8 cellular contexts compared by ENCODE assay signal in genomic region chr7:43590862-43591550, GRCh38. TPM values are rescaled to one million over a fixed set of nuclear protein-coding genes. Genes with fewer than 3 reads are reported as not detected.
DNase-seq lines count a peak whose midpoint lies in the region; ATAC-seq lines count a peak whose summit lies in the region.

No MANE protein-coding gene starts in this region.

- H3K27me3 Mint-ChIP-seq in IgD-negative memory B cell: no peaks in the 10 kb centered on the region

- H3K27ac ChIP-seq in effector memory CD4-positive, alpha-beta T cell (ENCODE audit: insufficient read depth, low read length, poor library complexity, severe bottlenecking): peak overlapping the region; percentile 35
- no peak overlapping the region for H3K27ac ChIP-seq in right cardiac atrium (ENCODE audit: low read length)

- no peak overlapping the region for H3K4me3 ChIP-seq in effector memory CD4-positive, alpha-beta T cell (ENCODE audit: insufficient read depth, low read depth, low read length, poor library complexity, severe bottlenecking)
- no peak overlapping the region for H3K4me3 ChIP-seq in right cardiac atrium (ENCODE audit: low read length)

- H3K27ac Mint-ChIP-seq in IgD-negative memory B cell: peak overlapping the region; percentile 2 to 64 (median 5)

- peaks cover 66% of the 10 kb centered on the region for H3K4me1 ChIP-seq in effector memory CD4-positive, alpha-beta T cell (ENCODE audit: control insufficient read depth, insufficient read depth, low read length, poor library complexity, severe bottlenecking)
- no peaks in the 10 kb centered on the region for H3K4me1 ChIP-seq in right cardiac atrium (ENCODE audit: control insufficient read depth, insufficient read depth, low read length)

- DNase-seq in effector memory CD4-positive, alpha-beta T cell: no peak
- DNase-seq in right cardiac atrium (no peak), NK-92 (lab: John Stamatoyannopoulos, UW; ENCODE audit: unreplicated experiment) (no peak), left ventricle myocardium superior (no peak), COLO829 (ENCODE audit: low spot score) (no peak)

- no peaks in the 10 kb centered on the region for H3K27me3 ChIP-seq in effector memory CD4-positive, alpha-beta T cell (replicated peaks; ENCODE audit: control insufficient read depth, insufficient read depth, low read length, poor library complexity, severe bottlenecking)
- no peaks in the 10 kb centered on the region for H3K27me3 ChIP-seq in right cardiac atrium (ENCODE audit: control insufficient read depth, insufficient read depth)

- peak; percentile 53 for ATAC-seq in GM18499 (IDR thresholded peaks at IDR 0.05; ENCODE audit: insufficient read depth, unreplicated experiment)
- ATAC-seq in GM21528 (IDR thresholded peaks at IDR 0.05; ENCODE audit: low FRiP score, unreplicated experiment): peak; percentile 70
- ATAC-seq in right cardiac atrium: no peak
- ATAC-seq in left ventricle myocardium superior: no peak

- no peaks in the 10 kb centered on the region for H3K9me3 Mint-ChIP-seq in IgD-negative memory B cell

- H3K9me3 ChIP-seq in effector memory CD4-positive, alpha-beta T cell (ENCODE audit: control insufficient read depth, low read length): no peaks in the 10 kb centered on the region
- H3K9me3 ChIP-seq in right cardiac atrium (ENCODE audit: control insufficient read depth, low read length): no peaks in the 10 kb centered on the region

- WGBS in right cardiac atrium: 56% methylated on average over 2 of the region's 2 CpGs

- H3K36me3 ChIP-seq in effector memory CD4-positive, alpha-beta T cell (ENCODE audit: control insufficient read depth, insufficient read depth, low read length): peaks cover 3% of the 10 kb centered on the region

- peak overlapping the region; percentile 15 to 83 (median 48) for H3K4me3 Mint-ChIP-seq in IgD-negative memory B cell

- intact Hi-C loops in right cardiac atrium (cut with DNase I) (no loop called here), left ventricle myocardium superior (cut with micrococcal nuclease) (no loop called here)

- peaks cover 67 to 74% (median 73%) of the 10 kb centered on the region in 3 donors for H3K4me1 Mint-ChIP-seq in IgD-negative memory B cell

- H3K36me3 Mint-ChIP-seq in IgD-negative memory B cell: peaks cover 2% of the 10 kb centered on the region

RNA-seq across cellular contexts. Expression of gene STK17A, which starts 8.1 kb away (rescaled TPM):
- polyA plus RNA-seq in IgD-negative memory B cell: 175 TPM
- 10 to 100 TPM; 15.7 to 43.3 (median 35.0) TPM for total RNA-seq in right cardiac atrium
- polyA plus RNA-seq in right cardiac atrium: 22.1 TPM
- 26.5 TPM for total RNA-seq in left ventricle myocardium superior

Comparison
In these comparisons a context has a peak if more than half of its experiments do, and no peak if none do; other contexts are left out.
1. ATAC-seq: peak in GM18499 (single experiment) and GM21528 (single experiment); none in right cardiac atrium (0 of 2) and left ventricle myocardium superior (single experiment).